Comparison of ENCODE assay signal across 10 cellular contexts in genomic region chr6:135088232-135088760, GRCh38. TPM values are rescaled to one million over a fixed set of nuclear protein-coding genes. Genes with fewer than 3 reads are reported as not detected.
DNase-seq lines count a peak whose midpoint lies in the region; ATAC-seq and TF ChIP-seq lines count a peak whose summit lies in the region.
"Had no signal": no experiment of that assay in that cellular context is flagged by ENCODE, and none has a peak within 500 bp of the region (broad histone marks: within the 10 kb centered on the region; RNA-seq: fewer than 3 reads in every experiment).

No MANE protein-coding gene starts in this region.

- H3K4me3 Mint-ChIP-seq in T-cell, result peak overlapping the region; percentile 63 to 76 (median 72)

- no peaks in the 10 kb centered on the region for H3K36me3 ChIP-seq in neutrophil
- no peaks in the 10 kb centered on the region for H3K36me3 ChIP-seq in A673 (ENCODE audit: insufficient read depth, low read length, poor library complexity, severe bottlenecking)
- H3K36me3 ChIP-seq: esophagus muscularis mucosa had no signal

- H3K9me3 Mint-ChIP-seq in T-cell, result peaks cover 0 to under 1% (median 0%) of the 10 kb centered on the region in 3 donors

- intact Hi-C loops in A673 (cut with micrococcal nuclease; ENCODE audit: unreplicated experiment), result no loop called here

- H3K4me3 ChIP-seq in neutrophil (ENCODE audit: low read depth in 1 of 2, low read length in 1 of 2) (peak overlapping the region in 1 of 2 experiments; percentile 50), A673 (ENCODE audit: low read depth, low read length, poor library complexity, severe bottlenecking) (no peak overlapping the region)
- H3K4me3 ChIP-seq: esophagus muscularis mucosa had no signal

- no peak for TF ChIP-seq CTCF in neutrophil (IDR thresholded peaks at IDR 0.05)
- no peak for TF ChIP-seq CTCF in A673 (conservative IDR thresholded peaks at IDR 0.05; ENCODE audit: low read depth, low read length)

- H3K27me3 ChIP-seq in neutrophil, result no peaks in the 10 kb centered on the region
- H3K27me3 ChIP-seq in A673 (replicated peaks; ENCODE audit: insufficient read depth, low read depth, low read length, poor library complexity), result no peaks in the 10 kb centered on the region
- H3K27me3 ChIP-seq: esophagus muscularis mucosa had no signal

- POLR2A ChIA-PET in T-cell (lab: Charles Lee), result interaction anchor here in 1 of 2 donors (0.6 to 3.2 kb wide), 4 partner anchors 14 to 819 kb away, joined by 4 to 16 read pairs (median 6); partner anchors contain the start of gene HBS1L
- POLR2A ChIA-PET in A673 (lab: Charles Lee; ENCODE audit: low non-redundant PET), result no interaction called here

- no TSS peak for BruUV-seq in A673 (replicated peaks; lab: Mats Ljungman, UMichigan)

- CTCF ChIA-PET in T-cell (lab: Charles Lee) (interaction anchor here (0.6 to 3.3 kb wide), 11 partner anchors 12 to 843 kb away, joined by 3 to 26 read pairs (median 4); partner anchors contain the start of genes HBS1L (in 1 of the 2) and MYB (in 1 of the 2)), A673 (lab: Charles Lee) (no interaction called here)

- peaks cover 73 to 79% (median 74%) of the 10 kb centered on the region in 3 donors for H3K4me1 Mint-ChIP-seq in T-cell

- H3K27ac Mint-ChIP-seq in T-cell, result peak overlapping the region; percentile 92 to 93

- H3K9me3 ChIP-seq in neutrophil, result no peaks in the 10 kb centered on the region
- H3K9me3 ChIP-seq in A673 (ENCODE audit: low read depth, low read length, poor library complexity, severe bottlenecking), result no peaks in the 10 kb centered on the region
- H3K9me3 ChIP-seq: esophagus muscularis mucosa had no signal

- DNase-seq in NOMO-1 treated with DMSO at 0.1 percent for 48 hours (lab: John Stamatoyannopoulos, UW; ENCODE audit: unreplicated experiment) (peak; percentile 16), NOMO-1 treated with dmso at 0.1 percent for 144 hours (lab: John Stamatoyannopoulos, UW; ENCODE audit: unreplicated experiment) (no peak), T-cell (no peak), ecto neural progenitor cell (ENCODE audit: low spot score) (no peak), A673 (ENCODE audit: low spot score) (no peak)

- H3K4me1 ChIP-seq in neutrophil (ENCODE audit: control insufficient read depth in 1 of 2, insufficient read depth in 1 of 2, low read depth in 1 of 2, low read length in 1 of 2) (peaks cover 9 to 22% of the 10 kb centered on the region in 2 experiments), A673 (ENCODE audit: insufficient read depth, low read length, poor library complexity, severe bottlenecking) (no peaks in the 10 kb centered on the region)
- H3K4me1 ChIP-seq: esophagus muscularis mucosa had no signal

- peak; percentile 2 for ATAC-seq in HG03039 (IDR thresholded peaks at IDR 0.05; ENCODE audit: unreplicated experiment)
- ATAC-seq in T-cell (replicated peaks in 1 of 4), result no peak
- ATAC-seq in HG03460 (IDR thresholded peaks at IDR 0.05; ENCODE audit: unreplicated experiment), result no peak

- peak overlapping the region; percentile 54 for H3K27ac ChIP-seq in neutrophil
- H3K27ac ChIP-seq in A673 (ENCODE audit: low read depth, low read length, poor library complexity, severe bottlenecking), result no peak overlapping the region
- H3K27ac ChIP-seq: 22Rv1, esophagus muscularis mucosa had no signal

- H3K36me3 Mint-ChIP-seq in T-cell, result no peaks in the 10 kb centered on the region

- no peaks in the 10 kb centered on the region for H3K27me3 Mint-ChIP-seq in T-cell

RNA-seq across cellular contexts. Expression of gene HBS1L, which starts 33.7 kb away (rescaled TPM):
- total RNA-seq in T-cell, result 100 to 1,000 TPM in 1 of 5 donors, 10 to 100 TPM in 4; 51.4 to 112 (median 69.7) TPM
- total RNA-seq in A673 (2021), result 106 and 113 TPM in 2 replicates
